16 cellular contexts compared by ENCODE assay signal in the genomic region with DNA sequence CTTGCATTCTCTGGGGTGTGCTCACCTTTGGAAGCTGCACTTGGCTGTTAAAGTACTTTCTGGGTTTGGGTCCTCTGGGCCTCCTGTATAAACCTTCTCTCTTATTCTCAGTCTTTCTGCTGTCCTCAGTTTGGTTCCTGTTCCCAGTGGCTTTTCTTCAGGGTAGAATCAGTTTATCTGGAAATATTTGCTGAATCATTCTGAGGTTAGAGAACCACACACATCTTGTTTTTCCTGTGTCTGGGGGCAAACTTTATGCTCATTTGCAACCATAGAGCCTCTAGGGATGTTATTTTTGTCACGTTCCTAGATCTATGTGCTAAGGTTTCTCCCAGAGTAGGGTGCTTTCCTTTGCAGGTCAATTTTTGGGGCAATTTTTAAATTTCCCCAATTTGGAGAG.
DNase-seq lines count a peak whose midpoint lies in the region; TF ChIP-seq lines count a peak whose summit lies in the region.
"Had no signal": no experiment of that assay in that cellular context is flagged by ENCODE, and none has a peak within 500 bp of the region (broad histone marks: within the 10 kb centered on the region; RNA-seq: fewer than 3 reads in every experiment).

No MANE protein-coding gene starts in this region.

- H3K27ac Mint-ChIP-seq in activated T-helper 1 cell treated with anti-CD3 and anti-CD28 coated beads, Interleukin-12 subunit alpha, Interleukin-12 subunit beta, Interleukin-2, Interleukin-4 antibody, amounts not matched to agents 30 ng/mL and 10 ng/mL and 1 ng/mL, durations not matched to agents 14 hours and 24 hours and 36 hours, result no peak overlapping the region
- H3K27ac Mint-ChIP-seq: activated naive CD8-positive, alpha-beta T cell treated with anti-CD3 and anti-CD28 coated beads for 36 hours had no signal

- WGBS in mammary epithelial cell (ENCODE audit: low coverage, missing lambda C conversion rate), result 67% methylated on average over 1 of the region's 1 CpG

- no peaks in the 10 kb centered on the region for H4K20me1 ChIP-seq in mammary epithelial cell (ENCODE audit: insufficient read depth, low read length)

- H3K27ac ChIP-seq in mammary epithelial cell (ENCODE audit: insufficient read depth, low read depth, low read length) (no peak overlapping the region), breast epithelium (no peak overlapping the region)
- H3K27ac ChIP-seq: colonic mucosa, ovary, SJCRH30, suprapubic skin had no signal

- in situ Hi-C loops in mammary epithelial cell (cut with MboI; ENCODE audit: low sequenced_read_pairs in 2 of 2), result no loop called here

- no peak overlapping the region for H3K4me3 Mint-ChIP-seq in activated T-helper 1 cell treated with anti-CD3 and anti-CD28 coated beads, Interleukin-12 subunit alpha, Interleukin-12 subunit beta, Interleukin-2, Interleukin-4 antibody, amounts not matched to agents 30 ng/mL and 10 ng/mL and 1 ng/mL, durations not matched to agents 14 hours and 24 hours and 36 hours
- H3K4me3 Mint-ChIP-seq: activated naive CD8-positive, alpha-beta T cell treated with anti-CD3 and anti-CD28 coated beads for 36 hours had no signal

- dilution Hi-C loops in mammary epithelial cell (cut with HindIII; ENCODE audit: low sequenced_read_pairs), result no loop called here

- H3K27me3 ChIP-seq in mammary epithelial cell (ENCODE audit: insufficient read depth, low read length) (no peaks in the 10 kb centered on the region), breast epithelium (no peaks in the 10 kb centered on the region)
- H3K27me3 ChIP-seq: colonic mucosa, ovary, SJCRH30, suprapubic skin had no signal

- CTCF ChIA-PET in mammary epithelial cell (lab: Charles Lee; ENCODE audit: low non-redundant PET), result no interaction called here

- H3K4me3 ChIP-seq in mammary epithelial cell (replicated peaks in 1 of 3; ENCODE audit: insufficient read depth in 1 of 3, low read depth in 2 of 3, low read length in 3 of 3), result no peak overlapping the region
- H3K4me3 ChIP-seq in breast epithelium, result no peak overlapping the region
- no peak overlapping the region for H3K4me3 ChIP-seq in fibroblast of mammary gland (ENCODE audit: control insufficient read depth, low read depth, low read length)
- H3K4me3 ChIP-seq: colonic mucosa, GM12878, ovary, SJCRH30, suprapubic skin had no signal

- TF ChIP-seq POLR2A in breast epithelium (IDR thresholded peaks at IDR 0.05), result no peak

- no peak for TF ChIP-seq CTCF in mammary epithelial cell (conservative IDR thresholded peaks at IDR 0.05 in 1 of 2, IDR thresholded peaks at IDR 0.05 in 1 of 2; ENCODE audit: extremely low read depth in 1 of 2, insufficient read depth in 1 of 2, low read depth in 1 of 2, low read length in 2 of 2)
- no peak for TF ChIP-seq CTCF in breast epithelium (IDR thresholded peaks at IDR 0.05)
- no peak for TF ChIP-seq CTCF in fibroblast of mammary gland (conservative IDR thresholded peaks at IDR 0.05; ENCODE audit: control insufficient read depth, insufficient read depth, low read depth, low read length)

- no TSS peak for BruUV-seq in mammary epithelial cell (replicated peaks; lab: Mats Ljungman, UMichigan)

- no peaks in the 10 kb centered on the region for H3K27me3 Mint-ChIP-seq in activated T-helper 1 cell treated with anti-CD3 and anti-CD28 coated beads, Interleukin-12 subunit alpha, Interleukin-12 subunit beta, Interleukin-2, Interleukin-4 antibody, amounts not matched to agents 30 ng/mL and 10 ng/mL and 1 ng/mL, durations not matched to agents 14 hours and 24 hours and 36 hours (ENCODE audit: insufficient read depth)
- H3K27me3 Mint-ChIP-seq: activated naive CD8-positive, alpha-beta T cell treated with anti-CD3 and anti-CD28 coated beads for 36 hours had no signal

- H3K9me3 ChIP-seq in mammary epithelial cell (replicated peaks; ENCODE audit: insufficient read depth, low read length), result peaks cover 2% of the 10 kb centered on the region
- peaks cover under 1 to 4% of the 10 kb centered on the region in 2 donors for H3K9me3 ChIP-seq in breast epithelium
- H3K9me3 ChIP-seq: colonic mucosa, ovary, SJCRH30, suprapubic skin had no signal

- peaks cover 5% of the 10 kb centered on the region for H3K4me1 ChIP-seq in mammary epithelial cell (ENCODE audit: insufficient read depth, low read length)
- H3K4me1 ChIP-seq in breast epithelium, result no peaks in the 10 kb centered on the region
- H3K4me1 ChIP-seq: colonic mucosa, SJCRH30, suprapubic skin had no signal

- no peaks in the 10 kb centered on the region for H3K9me3 Mint-ChIP-seq in activated T-helper 1 cell treated with anti-CD3 and anti-CD28 coated beads, Interleukin-12 subunit alpha, Interleukin-12 subunit beta, Interleukin-2, Interleukin-4 antibody, amounts not matched to agents 30 ng/mL and 10 ng/mL and 1 ng/mL, durations not matched to agents 14 hours and 24 hours and 36 hours
- H3K9me3 Mint-ChIP-seq: activated naive CD8-positive, alpha-beta T cell treated with anti-CD3 and anti-CD28 coated beads for 36 hours had no signal

- intact Hi-C loops in mammary epithelial cell (cut with micrococcal nuclease), result no loop called here
- intact Hi-C loops in breast epithelium (cut with DNase I; ENCODE audit: low total_unique reads), result no loop called here
- intact Hi-C loops in activated T-helper 1 cell treated with anti-CD3 and anti-CD28 coated beads, Interleukin-12 subunit alpha, Interleukin-12 subunit beta, Interleukin-2, Interleukin-4 antibody, amounts not matched to agents 30 ng/mL and 10 ng/mL and 1 ng/mL, durations not matched to agents 14 hours and 24 hours and 36 hours (cut with micrococcal nuclease), result no loop called here

- no peaks in the 10 kb centered on the region for H3K4me1 Mint-ChIP-seq in activated T-helper 1 cell treated with anti-CD3 and anti-CD28 coated beads, Interleukin-12 subunit alpha, Interleukin-12 subunit beta, Interleukin-2, Interleukin-4 antibody, amounts not matched to agents 30 ng/mL and 10 ng/mL and 1 ng/mL, durations not matched to agents 14 hours and 24 hours and 36 hours (ENCODE audit: low read depth)
- H3K4me1 Mint-ChIP-seq: activated naive CD8-positive, alpha-beta T cell treated with anti-CD3 and anti-CD28 coated beads for 36 hours had no signal

- peak overlapping the region; percentile 78 for H2AFZ ChIP-seq in mammary epithelial cell (ENCODE audit: low read depth, low read length)

- no peak overlapping the region for H3K4me2 ChIP-seq in mammary epithelial cell (ENCODE audit: insufficient read depth, low read depth, low read length)

- H3K36me3 ChIP-seq in mammary epithelial cell (ENCODE audit: insufficient read depth, low read length) (no peaks in the 10 kb centered on the region), breast epithelium (no peaks in the 10 kb centered on the region)
- H3K36me3 ChIP-seq: colonic mucosa, ovary, SJCRH30, suprapubic skin had no signal

- H3K9ac ChIP-seq in mammary epithelial cell (ENCODE audit: insufficient read depth, low read length), result no peak overlapping the region

- DNase-seq in mammary epithelial cell, result peak; percentile 26
- DNase-seq in breast epithelium (ENCODE audit: low spot score in 2 of 2), result no peak
- DNase-seq in RPMI7951 (ENCODE audit: low read depth), result peak; percentile 57
- DNase-seq in fibroblast of mammary gland (ENCODE audit: low read depth), result peak; percentile 6
- DNase-seq in medulla oblongata (ENCODE audit: extremely low spot score), result no peak
- DNase-seq in SIG-M5 treated with dmso at 0.1 percent for 504 hours (lab: John Stamatoyannopoulos, UW; ENCODE audit: unreplicated experiment), result no peak
- DNase-seq in activated T-helper 1 cell treated with anti-CD3 and anti-CD28 coated beads, Interleukin-12 subunit alpha, Interleukin-12 subunit beta, Interleukin-2, Interleukin-4 antibody, amounts not matched to agents 30 ng/mL and 10 ng/mL and 1 ng/mL, durations not matched to agents 14 hours and 24 hours and 36 hours (ENCODE audit: low spot score), result no peak
- DNase-seq in activated CD4-positive, CD25-positive, alpha-beta regulatory T cell (lab: John Stamatoyannopoulos, UW), result no peak
- DNase-seq: activated CD8-positive, alpha-beta memory T cell treated with anti-CD3 and anti-CD28 coated beads, Interleukin-2, amount 50 U/mL, for 48 hours; activated naive CD8-positive, alpha-beta T cell treated with anti-CD3 and anti-CD28 coated beads for 36 hours; colonic mucosa; ovary; SJCRH30; stimulated activated CD4-positive, alpha-beta T cell treated with anti-CD3 and anti-CD28 coated beads, Interleukin-12 subunit alpha, Interleukin-12 subunit beta, amount 100 ng/mL, for 4 hours had no signal

- no peaks in the 10 kb centered on the region for H3K79me2 ChIP-seq in mammary epithelial cell (ENCODE audit: insufficient read depth, low read length)

- no peaks in the 10 kb centered on the region for H3K36me3 Mint-ChIP-seq in activated T-helper 1 cell treated with anti-CD3 and anti-CD28 coated beads, Interleukin-12 subunit alpha, Interleukin-12 subunit beta, Interleukin-2, Interleukin-4 antibody, amounts not matched to agents 30 ng/mL and 10 ng/mL and 1 ng/mL, durations not matched to agents 14 hours and 24 hours and 36 hours (ENCODE audit: low read depth)
- H3K36me3 Mint-ChIP-seq: activated naive CD8-positive, alpha-beta T cell treated with anti-CD3 and anti-CD28 coated beads for 36 hours had no signal

Comparison
In these comparisons a context has a peak if more than half of its experiments do, and no peak if none do; other contexts are left out.
1. DNase-seq: peak in mammary epithelial cell (single experiment), RPMI7951 (single experiment) and fibroblast of mammary gland (single experiment); none in breast epithelium (0 of 2), medulla oblongata (single experiment), SIG-M5 treated with dmso at 0.1 percent for 504 hours (single experiment), activated T-helper 1 cell treated with anti-CD3 and anti-CD28 coated beads, Interleukin-12 subunit alpha, Interleukin-12 subunit beta, Interleukin-2, Interleukin-4 antibody, amounts not matched to agents 30 ng/mL and 10 ng/mL and 1 ng/mL, durations not matched to agents 14 hours and 24 hours and 36 hours (single experiment) and activated CD4-positive, CD25-positive, alpha-beta regulatory T cell (0 of 4).